14 cellular contexts compared by ENCODE assay signal in genomic region chr9:123421801-123422455, GRCh38.
"Had no signal": no experiment of that assay in that cellular context is flagged by ENCODE, and none has a peak within 500 bp of the region (broad histone marks: within the 10 kb centered on the region; RNA-seq: fewer than 3 reads in every experiment).

No MANE protein-coding gene starts in this region.

- H3K27me3 ChIP-seq: body of pancreas, uterus had no signal

- H3K9me3 ChIP-seq: body of pancreas, uterus had no signal

- H3K4me1 ChIP-seq: body of pancreas, uterus had no signal

- H3K27me3 Mint-ChIP-seq: activated CD4-positive, alpha-beta memory T cell treated with anti-CD3 and anti-CD28 coated beads for 36 hours; natural killer cell treated with Interleukin-12 subunit alpha and Interleukin-12 subunit beta and Interleukin-15 and Interleukin-18, amount 100 ng/mL, for 72 hours; stimulated activated naive CD8-positive, alpha-beta T cell treated with anti-CD3 and anti-CD28 coated beads, Interleukin-15, Interleukin-2, amounts not matched to agents 100 ng/mL and 50 ng/mL, for 24 hours had no signal

- H3K36me3 ChIP-seq: uterus had no signal

- H3K27ac ChIP-seq: body of pancreas, uterus had no signal

- DNase-seq: activated CD4-positive, alpha-beta memory T cell treated with anti-CD3 and anti-CD28 coated beads for 36 hours; activated CD4-positive, CD25-positive, alpha-beta regulatory T cell treated with anti-CD3 and anti-CD28 coated beads, Interleukin-2, amount 50 U/mL, for 72 hours; activated CD8-positive, alpha-beta memory T cell treated with anti-CD3 and anti-CD28 coated beads, Interleukin-2, amount 50 U/mL, for 48 hours; activated naive CD4-positive, alpha-beta T cell treated with anti-CD3 and anti-CD28 coated beads for 36 hours; body of pancreas; hippocampal formation; stimulated activated CD4-positive, alpha-beta T cell treated with anti-CD3 and anti-CD28 coated beads, Interleukin-4, amount 100 ng/mL, for 1 hour; stimulated activated CD8-positive, alpha-beta memory T cell treated with anti-CD3 and anti-CD28 coated beads, Interleukin-4, amount 100 ng/mL, for 48 hours; SW 1271; uterus had no signal

- H3K36me3 Mint-ChIP-seq: natural killer cell treated with Interleukin-12 subunit alpha and Interleukin-12 subunit beta and Interleukin-15 and Interleukin-18, amount 100 ng/mL, for 72 hours had no signal

- H3K9me3 Mint-ChIP-seq: activated CD4-positive, alpha-beta memory T cell treated with anti-CD3 and anti-CD28 coated beads for 36 hours; activated naive CD4-positive, alpha-beta T cell treated with anti-CD3 and anti-CD28 coated beads for 36 hours; natural killer cell treated with Interleukin-12 subunit alpha and Interleukin-12 subunit beta and Interleukin-15 and Interleukin-18, amount 100 ng/mL, for 72 hours; stimulated activated naive CD8-positive, alpha-beta T cell treated with anti-CD3 and anti-CD28 coated beads, Interleukin-15, Interleukin-2, amounts not matched to agents 100 ng/mL and 50 ng/mL, for 24 hours; T-helper 2 cell treated with Interferon-gamma antibody and Interleukin-4, amounts not matched to agents 5 μg/mL and 100 μg/mL, for 36 hours had no signal

- ATAC-seq: body of pancreas; left colon; natural killer cell treated with Interleukin-12 subunit alpha and Interleukin-12 subunit beta and Interleukin-15 and Interleukin-18, amount 100 ng/mL, for 72 hours had no signal

- H3K4me3 Mint-ChIP-seq: activated CD4-positive, alpha-beta memory T cell treated with anti-CD3 and anti-CD28 coated beads for 36 hours; activated naive CD4-positive, alpha-beta T cell treated with anti-CD3 and anti-CD28 coated beads for 36 hours; natural killer cell treated with Interleukin-12 subunit alpha and Interleukin-12 subunit beta and Interleukin-15 and Interleukin-18, amount 100 ng/mL, for 72 hours; stimulated activated naive CD8-positive, alpha-beta T cell treated with anti-CD3 and anti-CD28 coated beads, Interleukin-15, Interleukin-2, amounts not matched to agents 100 ng/mL and 50 ng/mL, for 24 hours; T-helper 2 cell treated with Interferon-gamma antibody and Interleukin-4, amounts not matched to agents 5 μg/mL and 100 μg/mL, for 36 hours had no signal

- H3K4me3 ChIP-seq: body of pancreas, uterus had no signal

- H3K27ac Mint-ChIP-seq: activated CD4-positive, alpha-beta memory T cell treated with anti-CD3 and anti-CD28 coated beads for 36 hours; activated naive CD4-positive, alpha-beta T cell treated with anti-CD3 and anti-CD28 coated beads for 36 hours; natural killer cell treated with Interleukin-12 subunit alpha and Interleukin-12 subunit beta and Interleukin-15 and Interleukin-18, amount 100 ng/mL, for 72 hours; stimulated activated naive CD8-positive, alpha-beta T cell treated with anti-CD3 and anti-CD28 coated beads, Interleukin-15, Interleukin-2, amounts not matched to agents 100 ng/mL and 50 ng/mL, for 24 hours; T-helper 2 cell treated with Interferon-gamma antibody and Interleukin-4, amounts not matched to agents 5 μg/mL and 100 μg/mL, for 36 hours had no signal
